In genomic region chr11:123063396-123064267, GRCh38 we compare ENCODE assay signal across 8 cellular contexts. TPM values are rescaled to one million over a fixed set of nuclear protein-coding genes. Genes with fewer than 3 reads are reported as not detected.
DNase-seq lines count a peak whose midpoint lies in the region; ATAC-seq, FAIRE-seq and TF ChIP-seq lines count a peak whose summit lies in the region.

No MANE protein-coding gene starts in this region.

- H3K4me2 ChIP-seq in K562 (ENCODE audit: insufficient read depth, low read length), result peak overlapping the region; percentile 98
- peak overlapping the region; percentile 82 for H3K4me2 ChIP-seq in smooth muscle cell

- H3K79me2 ChIP-seq in K562 (ENCODE audit: control insufficient read depth, insufficient read depth, low read length) (peaks cover 61% of the 10 kb centered on the region), smooth muscle cell (ENCODE audit: low read depth) (peaks cover 63% of the 10 kb centered on the region)

- in situ Hi-C loops in K562 (cut with MboI), result no loop called here

- H3K9me1 ChIP-seq in K562 (ENCODE audit: control insufficient read depth, insufficient read depth, low read length), result peaks cover 3% of the 10 kb centered on the region

- H3K9me3 ChIP-seq in HEK293 (ENCODE audit: control insufficient read depth, insufficient read depth, low read depth, low read length) (no peaks in the 10 kb centered on the region), K562 (replicated peaks; ENCODE audit: control insufficient read depth, insufficient read depth, low read depth, low read length) (no peaks in the 10 kb centered on the region), smooth muscle cell (replicated peaks; ENCODE audit: low read depth) (no peaks in the 10 kb centered on the region)

- intact Hi-C loops in K562 (cut with micrococcal nuclease), result no loop called here

- no peak for DNase-seq in RWPE1 (ENCODE audit: low spot score)
- DNase-seq in K562 (ENCODE audit: extremely low read depth in 1 of 4, low spot score in 3 of 4), result peak in 1 of 4 experiments; percentile 54
- peak; percentile 67 for DNase-seq in inferior parietal cortex (ENCODE audit: extremely low spot score)
- no peak for DNase-seq in smooth muscle cell (lab: John Stamatoyannopoulos, UW; ENCODE audit: unreplicated experiment)
- no peak for DNase-seq in GM10266 (ENCODE audit: extremely low spot score)

- TF ChIP-seq EP300 in K562 (IDR thresholded peaks at IDR 0.05; ENCODE audit: low read length), result peak; percentile 16; the same call in 1 of the 2 replicates

- H3F3A ChIP-seq in smooth muscle cell (ENCODE audit: low read depth), result peaks cover 16% of the 10 kb centered on the region

- ATAC-seq in K562 (peak; percentile 16; the same call in 1 of the 3 replicates), HG03432 (IDR thresholded peaks at IDR 0.05; ENCODE audit: unreplicated experiment) (no peak)

- CTCF ChIA-PET in HEK293 (lab: Yijun Ruan, JAX), result interaction anchor here (0.6 to 1.4 kb wide), 3 partner anchors 9 to 101 kb away, joined by 3 to 5 read pairs (median 3); no protein-coding TSS in a partner anchor
- CTCF ChIA-PET in RWPE1 (lab: Yijun Ruan, JAX), result interaction anchor here (0.5 to 0.8 kb wide), 3 partner anchors 68 to 906 kb away, joined by 3 read pairs; no protein-coding TSS in a partner anchor
- CTCF ChIA-PET in K562 (lab: Yijun Ruan, JAX; ENCODE audit: low intra/inter-chr PET ratio), result no interaction called here

- POLR2A ChIA-PET in HEK293 (lab: Yijun Ruan, JAX) (interaction anchor here (2.0 to 2.2 kb wide), 4 partner anchors 10 to 198 kb away, joined by 9 to 31 read pairs (median 12); no protein-coding TSS in a partner anchor), RWPE1 (lab: Yijun Ruan, JAX; ENCODE audit: low non-redundant PET) (no interaction called here), K562 (lab: Yijun Ruan, JAX) (interaction anchor here (1.2 to 1.6 kb wide), 2 partner anchors 9 to 22 kb away, joined by 3 to 20 read pairs; no protein-coding TSS in a partner anchor)

- no peaks in the 10 kb centered on the region for H3K4me1 ChIP-seq in HEK293 (ENCODE audit: control insufficient read depth, insufficient read depth, low read length)
- peaks cover 3 to 13% of the 10 kb centered on the region in 2 experiments; a peak in 3 of 5 replicates for H3K4me1 ChIP-seq in K562 (replicated peaks in 1 of 2; ENCODE audit: control insufficient read depth in 2 of 2, insufficient read depth in 2 of 2, low read length in 2 of 2)
- peaks cover 35% of the 10 kb centered on the region for H3K4me1 ChIP-seq in smooth muscle cell (ENCODE audit: low read depth)

- peak overlapping the region; percentile 98 to 100 for H3K9ac ChIP-seq in K562 (ENCODE audit: insufficient read depth in 1 of 2, low read depth in 2 of 2, low read length in 2 of 2)
- peak overlapping the region; percentile 99 for H3K9ac ChIP-seq in smooth muscle cell (ENCODE audit: low read depth)

- TF ChIP-seq POLR2A in K562 (conservative IDR thresholded peaks at IDR 0.05), result no peak

- TF ChIP-seq CTCF in C4-2B (conservative IDR thresholded peaks at IDR 0.05) (no peak), HEK293 (tag by site-specific recombination; IDR thresholded peaks at IDR 0.05) (no peak), RWPE1 (conservative IDR thresholded peaks at IDR 0.05; ENCODE audit: low read depth) (no peak), K562 (IDR thresholded peaks at IDR 0.05 in 2 of 3, conservative IDR thresholded peaks at IDR 0.05 in 1 of 3; ENCODE audit: insufficient read depth in 2 of 3, low read depth in 1 of 3, low read length in 3 of 3) (no peak), smooth muscle cell (IDR thresholded peaks at IDR 0.05; ENCODE audit: borderline replicate concordance, insufficient read depth, poor library complexity, severe bottlenecking) (no peak), GM10266 (IDR thresholded peaks at IDR 0.05; ENCODE audit: control insufficient read depth, insufficient read depth, low read depth, missing control alignments) (no peak)

- H3K27ac ChIP-seq in C4-2B (peak overlapping the region; percentile 100), HEK293 (ENCODE audit: extremely low read depth, low read depth, low read length) (peak overlapping the region; percentile 92), RWPE1 (peak overlapping the region; percentile 96), K562 (ENCODE audit: extremely low read depth, low read depth, low read length) (peak overlapping the region; percentile 100), smooth muscle cell (ENCODE audit: low read depth) (peak overlapping the region; percentile 99)

- FAIRE-seq in K562 (lab: Jason Lieb, UNC), result peak; percentile 37

- H2AFZ ChIP-seq in K562 (ENCODE audit: low read depth, low read length), result peak overlapping the region; percentile 79
- H2AFZ ChIP-seq in smooth muscle cell (ENCODE audit: low read depth), result peak overlapping the region; percentile 76

- TF ChIP-seq RAD21 in K562 (CRISPR knock-in tag; conservative IDR thresholded peaks at IDR 0.05 in 1 of 2, IDR thresholded peaks at IDR 0.05 in 1 of 2), result no peak

- H3K27me3 ChIP-seq in K562 (ENCODE audit: control insufficient read depth in 2 of 2, insufficient read depth in 2 of 2, low read length in 2 of 2), result no peaks in the 10 kb centered on the region
- H3K27me3 ChIP-seq in smooth muscle cell (ENCODE audit: low read depth), result no peaks in the 10 kb centered on the region

- WGBS in K562 (ENCODE audit: insufficient coverage, low coverage, missing lambda C conversion rate), result 3% methylated on average over 10 of the region's 10 CpGs
- 22% methylated on average over 10 of the region's 10 CpGs for WGBS in smooth muscle cell (ENCODE audit: low lambda C conversion rate)

- H3K4me3 ChIP-seq in HEK293 (ENCODE audit: low read depth, low read length) (peak overlapping the region; percentile 88), K562 (peak overlapping the region; percentile 89), smooth muscle cell (peak overlapping the region; percentile 85)

- no TSS peak for BruUV-seq in K562 (replicated peaks; lab: Mats Ljungman, UMichigan)

- H4K20me1 ChIP-seq in K562 (replicated peaks; ENCODE audit: control insufficient read depth, insufficient read depth, low read length) (peaks cover 29% of the 10 kb centered on the region), smooth muscle cell (ENCODE audit: low read depth) (peaks cover 32% of the 10 kb centered on the region)

- H3K36me3 ChIP-seq in HEK293 (ENCODE audit: control insufficient read depth in 2 of 2, insufficient read depth in 1 of 2, low read length in 2 of 2), result peaks cover 0 to 31% of the 10 kb centered on the region in 2 experiments; a peak in 1 of 3 replicates
- peaks cover 33% of the 10 kb centered on the region for H3K36me3 ChIP-seq in K562 (ENCODE audit: control insufficient read depth, insufficient read depth, low read length)
- H3K36me3 ChIP-seq in smooth muscle cell (ENCODE audit: low read depth), result peaks cover 9% of the 10 kb centered on the region

TF ChIP-seq in HEK293, 187 proteins besides CTCF, POLR2A, EP300 and RAD21 (continues in another document):
- peak; percentile 17 for TF ChIP-seq ZNF335 (tag by site-specific recombination; conservative IDR thresholded peaks at IDR 0.05)
- peak; percentile 57; the same call in 1 of the 2 replicates for TF ChIP-seq YY1 (tag by site-specific recombination; IDR thresholded peaks at IDR 0.05)
- no peak for TF ChIP-seq EGR2 (tag by site-specific recombination; IDR thresholded peaks at IDR 0.05; ENCODE audit: low read depth)
- no peak for TF ChIP-seq ZNF202 (tag by site-specific recombination; IDR thresholded peaks at IDR 0.05; ENCODE audit: borderline replicate concordance)
- TF ChIP-seq ZBTB21 (tag by site-specific recombination; IDR thresholded peaks at IDR 0.05), result no peak

TF ChIP-seq in K562, 482 proteins besides CTCF, POLR2A, EP300 and RAD21 (continues in another document):
- TF ChIP-seq ZNF449 (CRISPR knock-in tag; IDR thresholded peaks at IDR 0.05) (peak; percentile 17; the same call in 1 of the 2 replicates), SMARCC2 (IDR thresholded peaks at IDR 0.05; ENCODE audit: low read depth) (0 out of 2 replicates have a peak, but pooled peaks have one; percentile 54), MYC (IDR thresholded peaks at IDR 0.05; ENCODE audit: low read depth, low read length) (peak; percentile 36; the same call in 1 of the 2 replicates), MYC (CRISPR knock-in tag; IDR thresholded peaks at IDR 0.05; ENCODE audit: borderline replicate concordance, low read depth) (no peak), EHMT2 (IDR thresholded peaks at IDR 0.05) (no peak), DPF2 (IDR thresholded peaks at IDR 0.05) (peak; percentile 59), ZNF408 (CRISPR knock-in tag; IDR thresholded peaks at IDR 0.05; ENCODE audit: low read depth) (no peak), MCM5 (IDR thresholded peaks at IDR 0.05; ENCODE audit: low read depth) (no peak)

RNA-seq across cellular contexts. Expression of gene HSPA8, which starts 1.7 kb away (rescaled TPM):
- total RNA-seq in K562 (2011; cell fraction: chromatin; rRNA removed; ENCODE audit: low replicate concordance), result 922 and 1,034 TPM in 2 replicates
- 638 and 697 TPM in 2 replicates for total RNA-seq in K562 (2011; cell fraction: nucleolus; rRNA removed)
- 726 and 788 TPM in 2 replicates for total RNA-seq in K562 (2011; cell fraction: nucleoplasm; rRNA removed)
- total RNA-seq in K562 (2014; rRNA removed) (1,997 and 2,012 TPM in 2 replicates), K562 (2014; rRNA removed; fragmentation: Illumina TruSeq; extraction: Trizol) (3,028 and 3,355 TPM in 2 replicates), K562 (2015; rRNA removed; fragmentation: Illumina TruSeq; extraction: Trizol) (3,824 and 3,966 TPM in 2 replicates), K562 (2021) (1,725 and 2,194 TPM in 2 replicates), smooth muscle cell (1,212 and 1,497 TPM in 2 replicates)
- polyA plus RNA-seq in K562 (2011; rRNA removed) (2,026 and 3,646 TPM in 2 replicates), K562 (2014; fragmentation: Illumina TruSeq; extraction: Trizol) (2,832 and 3,374 TPM in 2 replicates), K562 (2014; fragmentation: Nextera tagmentation; extraction: Ambion mirVana) (1,000 to 10,000 TPM; 1,250 to 2,773 TPM), K562 (2014; rRNA removed) (1,654 and 2,779 TPM in 2 replicates), smooth muscle cell (449 and 471 TPM in 2 replicates)
- 1,629 and 2,064 TPM in 2 replicates for polyA plus RNA-seq in K562 (2011; cell fraction: cytosol; rRNA removed)
- 1,239 and 1,514 TPM in 2 replicates for polyA plus RNA-seq in K562 (2011; cell fraction: nucleus; rRNA removed)
- 1,190 and 3,517 TPM in 2 replicates for polyA plus RNA-seq in K562 (2012)
- polyA minus RNA-seq in K562 (2011; rRNA and poly(A)+ RNA removed), result 4,618 and 6,754 TPM in 2 replicates
- 801 and 1,496 TPM in 2 replicates for polyA minus RNA-seq in K562 (2011; cell fraction: cytosol; rRNA and poly(A)+ RNA removed)
- polyA minus RNA-seq in K562 (2011; cell fraction: nucleus; rRNA and poly(A)+ RNA removed), result 597 and 894 TPM in 2 replicates
